Comparison of ENCODE assay signal across 8 cellular contexts in genomic region chr4:118351851-118352827, GRCh38. TPM values are rescaled to one million over a fixed set of nuclear protein-coding genes. Genes with fewer than 3 reads are reported as not detected.
A peak's percentile ranks its signal among the peaks of the same experiment; 100 is the strongest.
DNase-seq lines count a peak whose midpoint lies in the region; ATAC-seq and TF ChIP-seq lines count a peak whose summit lies in the region.

No MANE protein-coding gene starts in this region.

- peak; percentile 17 for ATAC-seq in activated CD4-positive, alpha-beta T cell treated with anti-CD3 and anti-CD28 coated beads for 36 hours
- ATAC-seq in HG02642 (IDR thresholded peaks at IDR 0.05; ENCODE audit: poor library complexity, unreplicated experiment) = peak; percentile 25
- ATAC-seq in stimulated activated memory B cell treated with anti-CD40 and anti-IgM and Interleukin-4, amounts not matched to agents 10 μg/mL and 1 μg/mL and 100 μg/mL, for 72 hours = peak; percentile 45

- no peaks in the 10 kb centered on the region for H3K36me3 Mint-ChIP-seq in activated CD4-positive, alpha-beta T cell treated with anti-CD3 and anti-CD28 coated beads for 36 hours (ENCODE audit: low read depth)
- H3K36me3 Mint-ChIP-seq in stimulated activated memory B cell treated with anti-CD40 and anti-IgM and Interleukin-4, amounts not matched to agents 10 μg/mL and 1 μg/mL and 100 μg/mL, for 72 hours = no peaks in the 10 kb centered on the region

- intact Hi-C loops in activated CD4-positive, alpha-beta T cell treated with anti-CD3 and anti-CD28 coated beads for 36 hours (cut with DNase I, micrococcal nuclease) = loop anchor here in 1 of 2 experiments (2.0 kb wide), 1 partner anchor 73 kb away; no protein-coding TSS in a partner anchor

- H3K27ac Mint-ChIP-seq in activated CD4-positive, alpha-beta T cell treated with anti-CD3 and anti-CD28 coated beads for 36 hours = no peak overlapping the region
- no peak overlapping the region for H3K27ac Mint-ChIP-seq in stimulated activated memory B cell treated with anti-CD40 and anti-IgM and Interleukin-4, amounts not matched to agents 10 μg/mL and 1 μg/mL and 100 μg/mL, for 72 hours

- peak overlapping the region; percentile 59 for H3K4me3 ChIP-seq in astrocyte of the spinal cord (ENCODE audit: low read depth, low read length)

- H3K9me3 Mint-ChIP-seq in activated CD4-positive, alpha-beta T cell treated with anti-CD3 and anti-CD28 coated beads for 36 hours (ENCODE audit: low read depth) = no peaks in the 10 kb centered on the region
- H3K9me3 Mint-ChIP-seq in stimulated activated memory B cell treated with anti-CD40 and anti-IgM and Interleukin-4, amounts not matched to agents 10 μg/mL and 1 μg/mL and 100 μg/mL, for 72 hours = no peaks in the 10 kb centered on the region

- CTCF ChIA-PET in activated CD4-positive, alpha-beta T cell treated with anti-CD3 and anti-CD28 coated beads for 36 hours (lab: Charles Lee) = interaction anchor here (0.6 to 1.9 kb wide), 11 partner anchors 8 to 240 kb away, joined by 3 to 7 read pairs (median 3); no protein-coding TSS in a partner anchor

- H3K27me3 Mint-ChIP-seq in activated CD4-positive, alpha-beta T cell treated with anti-CD3 and anti-CD28 coated beads for 36 hours = peaks cover 59% of the 10 kb centered on the region
- H3K27me3 Mint-ChIP-seq in stimulated activated memory B cell treated with anti-CD40 and anti-IgM and Interleukin-4, amounts not matched to agents 10 μg/mL and 1 μg/mL and 100 μg/mL, for 72 hours = peaks cover 78% of the 10 kb centered on the region

- no peak for TF ChIP-seq CTCF in astrocyte of the spinal cord (IDR thresholded peaks at IDR 0.05; ENCODE audit: low read depth, low read length)

- peak; percentile 22 for DNase-seq in activated CD4-positive, alpha-beta T cell treated with anti-CD3 and anti-CD28 coated beads for 36 hours
- no peak for DNase-seq in activated CD4-positive, alpha-beta T cell treated with anti-CD3 and anti-CD28 coated beads for 1 hour
- DNase-seq in NCI-H510A (lab: John Stamatoyannopoulos, UW) = peak; percentile 3
- DNase-seq in astrocyte of the spinal cord (ENCODE audit: low read depth, low spot score) = peak; percentile 35
- DNase-seq in iPS-NIHi7 (ENCODE audit: extremely low spot score) = peak; percentile 26
- no peak for DNase-seq in stimulated activated CD4-positive, alpha-beta T cell treated with anti-CD3 and anti-CD28 coated beads, Interleukin-4, amount 100 ng/mL, for 24 hours

- H3K4me3 Mint-ChIP-seq in activated CD4-positive, alpha-beta T cell treated with anti-CD3 and anti-CD28 coated beads for 36 hours = peak overlapping the region; percentile 62
- H3K4me3 Mint-ChIP-seq in stimulated activated memory B cell treated with anti-CD40 and anti-IgM and Interleukin-4, amounts not matched to agents 10 μg/mL and 1 μg/mL and 100 μg/mL, for 72 hours = no peak overlapping the region

- in situ Hi-C loops in astrocyte of the spinal cord (cut with HindIII; ENCODE audit: low sequenced_read_pairs) = no loop called here

- peaks cover 12% of the 10 kb centered on the region for H3K4me1 Mint-ChIP-seq in activated CD4-positive, alpha-beta T cell treated with anti-CD3 and anti-CD28 coated beads for 36 hours
- peaks cover 10% of the 10 kb centered on the region for H3K4me1 Mint-ChIP-seq in stimulated activated memory B cell treated with anti-CD40 and anti-IgM and Interleukin-4, amounts not matched to agents 10 μg/mL and 1 μg/mL and 100 μg/mL, for 72 hours

- POLR2A ChIA-PET in activated CD4-positive, alpha-beta T cell treated with anti-CD3 and anti-CD28 coated beads for 36 hours (lab: Charles Lee) = interaction anchor here (0.6 to 0.7 kb wide), 2 partner anchors 54 to 767 kb away, joined by 3 to 4 read pairs; no protein-coding TSS in a partner anchor

RNA-seq across cellular contexts. Expression of gene PRSS12, which starts 0.7 kb away (rescaled TPM):
- not detected for total RNA-seq in activated CD4-positive, alpha-beta T cell treated with anti-CD3 and anti-CD28 coated beads for 36 hours

Comparison
In these comparisons a context has a peak if more than half of its experiments do, and no peak if none do; other contexts are left out.
1. DNase-seq: peak in activated CD4-positive, alpha-beta T cell treated with anti-CD3 and anti-CD28 coated beads for 36 hours (single experiment), NCI-H510A (single experiment), astrocyte of the spinal cord (single experiment) and iPS-NIHi7 (single experiment); none in activated CD4-positive, alpha-beta T cell treated with anti-CD3 and anti-CD28 coated beads for 1 hour (single experiment) and stimulated activated CD4-positive, alpha-beta T cell treated with anti-CD3 and anti-CD28 coated beads, Interleukin-4, amount 100 ng/mL, for 24 hours (single experiment).
2. Peak in every context shown above with its lines, with median percentiles within 50 percentile points of each other: ATAC-seq.